In genomic region chr3:186502138-186502941, GRCh38 we compare ENCODE assay signal across 13 cellular contexts. TPM values are rescaled to one million over a fixed set of nuclear protein-coding genes. Genes with fewer than 3 reads are reported as not detected.
DNase-seq lines count a peak whose midpoint lies in the region; ATAC-seq and TF ChIP-seq lines count a peak whose summit lies in the region.
"Had no signal": no experiment of that assay in that cellular context is flagged by ENCODE, and none has a peak within 500 bp of the region (broad histone marks: within the 10 kb centered on the region; RNA-seq: fewer than 3 reads in every experiment).

No MANE protein-coding gene starts in this region.

- TF ChIP-seq CTCF in natural killer cell (IDR thresholded peaks at IDR 0.05): no peak
- no peak for TF ChIP-seq CTCF in ovary (IDR thresholded peaks at IDR 0.05)

- peaks cover 0 to 4% of the 10 kb centered on the region in 2 donors for H3K4me1 ChIP-seq in aorta (ENCODE audit: control insufficient read depth in 1 of 2, insufficient read depth in 2 of 2, low read length in 2 of 2)
- peaks cover 2% of the 10 kb centered on the region for H3K4me1 ChIP-seq in ovary (ENCODE audit: insufficient read depth)

- H3K27ac Mint-ChIP-seq in natural killer cell treated with Interleukin-12 subunit alpha and Interleukin-12 subunit beta and Interleukin-15 and Interleukin-18, amount 100 ng/mL, for 72 hours: peak overlapping the region in 1 of 2 donors; percentile 29
- H3K27ac Mint-ChIP-seq in natural killer cell: no peak overlapping the region
- no peak overlapping the region for H3K27ac Mint-ChIP-seq in T-helper 2 cell treated with Interferon-gamma antibody and Interleukin-4, amounts not matched to agents 5 μg/mL and 100 μg/mL, for 36 hours

- H3K36me3 ChIP-seq in aorta (ENCODE audit: control insufficient read depth in 1 of 2, insufficient read depth in 2 of 2, low read length in 1 of 2): no peaks in the 10 kb centered on the region
- H3K36me3 ChIP-seq in ovary: no peaks in the 10 kb centered on the region

- no peaks in the 10 kb centered on the region for H3K27me3 ChIP-seq in aorta (ENCODE audit: control insufficient read depth in 1 of 2, insufficient read depth in 2 of 2, low read length in 1 of 2)
- no peaks in the 10 kb centered on the region for H3K27me3 ChIP-seq in ovary

- TF ChIP-seq EP300 in ovary (IDR thresholded peaks at IDR 0.05): no peak

- no peak for DNase-seq in natural killer cell treated with Interleukin-12 subunit alpha and Interleukin-12 subunit beta and Interleukin-15 and Interleukin-18, amount 100 ng/mL, for 72 hours (ENCODE audit: low spot score)
- DNase-seq in natural killer cell (no peak), left ventricle myocardium superior (no peak), aorta (no peak), hepatic stellate cell (ENCODE audit: low spot score) (no peak), ovary (no peak)
- no peak for DNase-seq in T-helper 2 cell treated with Interferon-gamma antibody and Interleukin-4, amounts not matched to agents 5 μg/mL and 100 μg/mL, for 36 hours (ENCODE audit: low spot score)
- DNase-seq: hypothalamus; NCI-H1694 treated with DMSO at 0.1 percent for 48 hours; stimulated activated CD4-positive, alpha-beta T cell treated with anti-CD3 and anti-CD28 coated beads, Interleukin-1b, Interleukin-23, amount 100 ng/mL, for 48 hours had no signal

- peak in 1 of 2 donors; percentile 83 for ATAC-seq in natural killer cell treated with Interleukin-12 subunit alpha and Interleukin-12 subunit beta and Interleukin-15 and Interleukin-18, amount 100 ng/mL, for 72 hours
- no peak for ATAC-seq in natural killer cell
- peak; percentile 58 for ATAC-seq in left ventricle myocardium superior
- peak; percentile 50 for ATAC-seq in aorta (ENCODE audit: low FRiP score)
- ATAC-seq in GM21381 (IDR thresholded peaks at IDR 0.05; ENCODE audit: unreplicated experiment): no peak
- ATAC-seq: HCT116 had no signal

- no peak overlapping the region for H3K27ac ChIP-seq in aorta (ENCODE audit: low read depth in 1 of 2, low read length in 2 of 2)
- H3K27ac ChIP-seq in ovary: no peak overlapping the region

- H3K9me3 ChIP-seq in aorta (ENCODE audit: control insufficient read depth, low read length): no peaks in the 10 kb centered on the region
- no peaks in the 10 kb centered on the region for H3K9me3 ChIP-seq in ovary

- intact Hi-C loops in natural killer cell (cut with micrococcal nuclease): no loop called here
- intact Hi-C loops in left ventricle myocardium superior (cut with micrococcal nuclease): no loop called here
- intact Hi-C loops in aorta (cut with DNase I): no loop called here
- intact Hi-C loops in ovary (cut with DNase I): no loop called here

- peak overlapping the region; percentile 26 to 37 for H3K4me3 ChIP-seq in aorta (ENCODE audit: low read length in 2 of 2)
- no peak overlapping the region for H3K4me3 ChIP-seq in ovary
- H3K4me3 ChIP-seq: lung had no signal

- WGBS in aorta, 2 donors: 38% methylated on average over 5 of the region's 5 CpGs
- 24 to 27% (median 27%) methylated on average over 5 of the region's 5 CpGs for WGBS in ovary, 3 donors

- H3K36me3 Mint-ChIP-seq in natural killer cell treated with Interleukin-12 subunit alpha and Interleukin-12 subunit beta and Interleukin-15 and Interleukin-18, amount 100 ng/mL, for 72 hours: peaks cover 6% of the 10 kb centered on the region
- H3K36me3 Mint-ChIP-seq in natural killer cell: no peaks in the 10 kb centered on the region
- no peaks in the 10 kb centered on the region for H3K36me3 Mint-ChIP-seq in T-helper 2 cell treated with Interferon-gamma antibody and Interleukin-4, amounts not matched to agents 5 μg/mL and 100 μg/mL, for 36 hours (ENCODE audit: low read depth)

- H3K4me1 Mint-ChIP-seq in natural killer cell treated with Interleukin-12 subunit alpha and Interleukin-12 subunit beta and Interleukin-15 and Interleukin-18, amount 100 ng/mL, for 72 hours (ENCODE audit: low read depth in 2 of 2): peaks cover 6 to 15% of the 10 kb centered on the region in 2 donors
- H3K4me1 Mint-ChIP-seq in natural killer cell: peaks cover 8 to 12% of the 10 kb centered on the region in 2 donors
- H3K4me1 Mint-ChIP-seq in T-helper 2 cell treated with Interferon-gamma antibody and Interleukin-4, amounts not matched to agents 5 μg/mL and 100 μg/mL, for 36 hours (ENCODE audit: low read depth): peaks cover 7% of the 10 kb centered on the region

- H3K4me3 Mint-ChIP-seq in natural killer cell treated with Interleukin-12 subunit alpha and Interleukin-12 subunit beta and Interleukin-15 and Interleukin-18, amount 100 ng/mL, for 72 hours: peak overlapping the region; percentile 79
- H3K4me3 Mint-ChIP-seq in natural killer cell: no peak overlapping the region
- peak overlapping the region; percentile 58 for H3K4me3 Mint-ChIP-seq in T-helper 2 cell treated with Interferon-gamma antibody and Interleukin-4, amounts not matched to agents 5 μg/mL and 100 μg/mL, for 36 hours

- H3K27me3 Mint-ChIP-seq in natural killer cell treated with Interleukin-12 subunit alpha and Interleukin-12 subunit beta and Interleukin-15 and Interleukin-18, amount 100 ng/mL, for 72 hours: peaks cover 0 to 21% of the 10 kb centered on the region in 2 donors
- H3K27me3 Mint-ChIP-seq in natural killer cell (ENCODE audit: low read depth in 2 of 2): peaks cover 2 to 17% of the 10 kb centered on the region in 2 donors
- peaks cover 3% of the 10 kb centered on the region for H3K27me3 Mint-ChIP-seq in T-helper 2 cell treated with Interferon-gamma antibody and Interleukin-4, amounts not matched to agents 5 μg/mL and 100 μg/mL, for 36 hours (ENCODE audit: low read depth)

- TF ChIP-seq POLR2A in ovary (IDR thresholded peaks at IDR 0.05): no peak

- peaks cover 4% of the 10 kb centered on the region for H3K9me3 Mint-ChIP-seq in natural killer cell treated with Interleukin-12 subunit alpha and Interleukin-12 subunit beta and Interleukin-15 and Interleukin-18, amount 100 ng/mL, for 72 hours
- H3K9me3 Mint-ChIP-seq in natural killer cell: no peaks in the 10 kb centered on the region
- no peaks in the 10 kb centered on the region for H3K9me3 Mint-ChIP-seq in T-helper 2 cell treated with Interferon-gamma antibody and Interleukin-4, amounts not matched to agents 5 μg/mL and 100 μg/mL, for 36 hours

RNA-seq across cellular contexts. Expression of gene CRYGS, which starts 41.8 kb away (rescaled TPM):
- total RNA-seq in natural killer cell treated with Interleukin-12 subunit alpha and Interleukin-12 subunit beta and Interleukin-15 and Interleukin-18, amount 100 ng/mL, for 72 hours: 1 to 10 TPM; 4.5 to 5.7 TPM
- total RNA-seq in natural killer cell: 1 to 10 TPM; 2.1 to 3.4 (median 2.5) TPM
- 0.55 TPM for total RNA-seq in left ventricle myocardium superior
- total RNA-seq in aorta: 1 to 10 TPM; 3.0 to 7.5 TPM
- 10 to 100 TPM in 1 of 2 donors, 1 to 10 TPM in 1; 2.5 to 24.8 TPM for polyA plus RNA-seq in aorta
- 1 to 10 TPM; 1.2 to 3.3 (median 2.2) TPM for total RNA-seq in ovary
- 1 to 10 TPM; 1.6 to 2.4 TPM for polyA plus RNA-seq in ovary

Comparison
In these comparisons a context has a peak if more than half of its experiments do, and no peak if none do; other contexts are left out.
1. ATAC-seq: peak in left ventricle myocardium superior (single experiment) and aorta (single experiment); none in natural killer cell (0 of 3) and GM21381 (single experiment).